Comparison of ENCODE assay signal across 27 cellular contexts in the genomic region with DNA sequence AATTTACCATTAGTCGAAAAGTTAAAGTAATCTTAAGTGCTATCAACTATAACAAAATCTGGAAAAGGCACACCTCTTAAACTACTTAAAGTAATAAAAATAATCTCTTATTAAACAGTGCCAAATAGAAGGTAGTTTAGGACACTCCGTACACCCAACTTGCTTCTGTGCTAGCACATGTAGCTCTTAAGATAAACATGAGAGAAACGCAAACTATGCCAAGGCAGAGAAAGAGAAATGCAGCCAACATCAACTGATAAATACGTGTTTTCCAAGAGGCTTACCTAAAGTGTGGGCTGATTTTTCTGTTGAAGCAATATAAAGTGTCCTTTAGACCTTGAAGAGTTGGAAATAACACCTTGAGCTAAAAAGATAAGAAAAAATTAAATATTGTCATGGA.
DNase-seq lines count a peak whose midpoint lies in the region; ATAC-seq, FAIRE-seq and TF ChIP-seq lines count a peak whose summit lies in the region.
"Had no signal": no experiment of that assay in that cellular context is flagged by ENCODE, and none has a peak within 500 bp of the region (broad histone marks: within the 10 kb centered on the region; RNA-seq: fewer than 3 reads in every experiment).

No MANE protein-coding gene starts in this region.

- peak; percentile 98 for ATAC-seq in body of pancreas
- ATAC-seq: CD8-positive, alpha-beta T cell; GM12878; GM23338 had no signal

- peak overlapping the region; percentile 59 for H3K27ac Mint-ChIP-seq in MCF 10A (ENCODE audit: low read depth, unreplicated experiment)
- H3K27ac Mint-ChIP-seq: B cell; CD8-positive, alpha-beta T cell; GM23338; HFFc6 had no signal

- H3K79me2 ChIP-seq in mammary epithelial cell (ENCODE audit: insufficient read depth, low read length), result no peaks in the 10 kb centered on the region

- H3K36me3 ChIP-seq in mammary epithelial cell (ENCODE audit: insufficient read depth, low read length) (no peaks in the 10 kb centered on the region), body of pancreas (replicated peaks in 1 of 2; ENCODE audit: insufficient read depth in 1 of 2, low read depth in 2 of 2) (no peaks in the 10 kb centered on the region)
- H3K36me3 ChIP-seq: HAP-1, SJSA1 had no signal

- H3K4me1 ChIP-seq in mammary epithelial cell (ENCODE audit: insufficient read depth, low read length), result peaks cover 16% of the 10 kb centered on the region
- H3K4me1 ChIP-seq in body of pancreas, result peaks cover 39% of the 10 kb centered on the region
- H3K4me1 ChIP-seq: Caco-2, HAP-1 had no signal

- no peak overlapping the region for H3K9ac ChIP-seq in mammary epithelial cell (ENCODE audit: insufficient read depth, low read length)

- no peaks in the 10 kb centered on the region for H3K27me3 ChIP-seq in mammary epithelial cell (ENCODE audit: insufficient read depth, low read length)
- H3K27me3 ChIP-seq in body of pancreas, result no peaks in the 10 kb centered on the region
- peaks cover 0 to 19% (median 0%) of the 10 kb centered on the region in 45 donors for H3K27me3 ChIP-seq in dorsolateral prefrontal cortex
- H3K27me3 ChIP-seq: SJSA1 had no signal

- POLR2A ChIA-PET in MCF 10A (lab: Yijun Ruan, JAX), result interaction anchor here (0.9 kb wide), 1 partner anchor 12 kb away, joined by 3 read pairs; no protein-coding TSS in a partner anchor

- no peaks in the 10 kb centered on the region for H4K20me1 ChIP-seq in mammary epithelial cell (ENCODE audit: insufficient read depth, low read length)

- FAIRE-seq in urothelium cell line (lab: Jason Lieb, UNC), result no peak
- FAIRE-seq: GM12878 had no signal

- no peak overlapping the region for H3K4me3 Mint-ChIP-seq in MCF 10A (ENCODE audit: unreplicated experiment)
- H3K4me3 Mint-ChIP-seq: B cell; CD8-positive, alpha-beta T cell; GM23338; HFFc6 had no signal

- 42% methylated on average over 4 of the region's 4 CpGs for WGBS in mammary epithelial cell (ENCODE audit: low coverage, missing lambda C conversion rate)
- 14 to 15% methylated on average over 4 of the region's 4 CpGs for WGBS in body of pancreas, 2 donors

- CTCF ChIA-PET in MCF 10A (lab: Yijun Ruan, JAX) (interaction anchor here (0.6 kb wide), 1 partner anchor 33 kb away, joined by 4 read pairs; no protein-coding TSS in a partner anchor), mammary epithelial cell (lab: Charles Lee; ENCODE audit: low non-redundant PET) (no interaction called here)

- intact Hi-C loops in MCF 10A (cut with micrococcal nuclease) (no loop called here), mammary epithelial cell (cut with micrococcal nuclease) (no loop called here), body of pancreas (cut with DNase I) (no loop called here), dorsolateral prefrontal cortex (cut with DNase I) (no loop called here)

- no peak overlapping the region for H3K4me2 ChIP-seq in mammary epithelial cell (ENCODE audit: insufficient read depth, low read depth, low read length)
- H3K4me2 ChIP-seq: GM23338, PC-9 had no signal

- H3K27me3 Mint-ChIP-seq in MCF 10A (ENCODE audit: insufficient read depth, unreplicated experiment), result no peaks in the 10 kb centered on the region
- H3K27me3 Mint-ChIP-seq: B cell had no signal

- no peaks in the 10 kb centered on the region for H3K36me3 Mint-ChIP-seq in MCF 10A (ENCODE audit: insufficient read depth, unreplicated experiment)
- H3K36me3 Mint-ChIP-seq: CD8-positive, alpha-beta T cell had no signal

- BruUV-seq in MCF 10A (replicated peaks; lab: Mats Ljungman, UMichigan) (no TSS peak), mammary epithelial cell (replicated peaks; lab: Mats Ljungman, UMichigan) (no TSS peak)

- in situ Hi-C loops in mammary epithelial cell (cut with MboI; ENCODE audit: low sequenced_read_pairs in 2 of 2), result no loop called here

- H3K27ac ChIP-seq in mammary epithelial cell (ENCODE audit: insufficient read depth, low read depth, low read length) (no peak overlapping the region), body of pancreas (peak overlapping the region in 3 of 4 donors; percentile 49 to 76 (median 50)), dorsolateral prefrontal cortex (no peak overlapping the region)
- H3K27ac ChIP-seq: 22Rv1, C4-2B, PC-9, SJSA1 had no signal

- H3K9me3 ChIP-seq in mammary epithelial cell (replicated peaks; ENCODE audit: insufficient read depth, low read length) (no peaks in the 10 kb centered on the region), body of pancreas (no peaks in the 10 kb centered on the region)
- H3K9me3 ChIP-seq: Caco-2, HAP-1 had no signal

- no peak overlapping the region for H2AFZ ChIP-seq in mammary epithelial cell (ENCODE audit: low read depth, low read length)
- H2AFZ ChIP-seq: GM23338, PC-9 had no signal

- DNase-seq in MCF 10A (ENCODE audit: unreplicated experiment), result peak; percentile 18
- DNase-seq in mammary epithelial cell, result no peak
- DNase-seq in body of pancreas, result peak; percentile 29 to 80 (median 42)
- DNase-seq in iris pigment epithelial cell (ENCODE audit: low read depth), result peak; percentile 66
- no peak for DNase-seq in urothelium cell line (ENCODE audit: low spot score)
- no peak for DNase-seq in dorsolateral prefrontal cortex
- DNase-seq in UCSD-AML1 (lab: John Stamatoyannopoulos, UW; ENCODE audit: unreplicated experiment), result no peak
- no peak for DNase-seq in NCI-H1436 (lab: John Stamatoyannopoulos, UW)
- DNase-seq: Caco-2; CD8-positive, alpha-beta T cell; GDM1; HFFc6; MV-4-11; NCI-H1105 treated with DMSO at 0.1 percent for 48 hours; NCI-H2029; NCI-H446 treated with DMSO at 0.1 percent for 48 hours; NCI-H526 treated with DMSO at 0.1 percent for 48 hours; PC-9; Right ventricle myocardium superior; RPMI8226 had no signal

- dilution Hi-C loops in mammary epithelial cell (cut with HindIII; ENCODE audit: low sequenced_read_pairs), result no loop called here

- peaks cover 28% of the 10 kb centered on the region for H3K4me1 Mint-ChIP-seq in MCF 10A (ENCODE audit: insufficient read depth, unreplicated experiment)
- H3K4me1 Mint-ChIP-seq: B cell, GM23338 had no signal

- no peak overlapping the region for H3K4me3 ChIP-seq in mammary epithelial cell (replicated peaks in 1 of 3; ENCODE audit: insufficient read depth in 1 of 3, low read depth in 2 of 3, low read length in 3 of 3)
- H3K4me3 ChIP-seq in body of pancreas, result no peak overlapping the region
- H3K4me3 ChIP-seq in dorsolateral prefrontal cortex, result no peak overlapping the region
- H3K4me3 ChIP-seq: GM12878, GM23338, HAP-1, PC-9, SJSA1 had no signal

- TF ChIP-seq POLR2A in body of pancreas (IDR thresholded peaks at IDR 0.05), result no peak

- no peaks in the 10 kb centered on the region for H3K9me3 Mint-ChIP-seq in MCF 10A (ENCODE audit: unreplicated experiment)
- H3K9me3 Mint-ChIP-seq: CD8-positive, alpha-beta T cell; HFFc6 had no signal

- TF ChIP-seq CTCF in MCF 10A (IDR thresholded peaks at IDR 0.05; ENCODE audit: unreplicated experiment), result no peak
- TF ChIP-seq CTCF in mammary epithelial cell (conservative IDR thresholded peaks at IDR 0.05 in 1 of 2, IDR thresholded peaks at IDR 0.05 in 1 of 2; ENCODE audit: extremely low read depth in 1 of 2, insufficient read depth in 1 of 2, low read depth in 1 of 2, low read length in 2 of 2), result no peak
- no peak for TF ChIP-seq CTCF in body of pancreas (IDR thresholded peaks at IDR 0.05)
- TF ChIP-seq CTCF in dorsolateral prefrontal cortex (IDR thresholded peaks at IDR 0.05 in 54 of 56, conservative IDR thresholded peaks at IDR 0.05 in 2 of 56; ENCODE audit: low read depth in 1 of 56, partially characterized antibody in 56 of 56), result no peak

Comparison
In these comparisons a context has a peak if more than half of its experiments do, and no peak if none do; other contexts are left out.
1. DNase-seq: peak in MCF 10A (single experiment), body of pancreas (4 of 4) and iris pigment epithelial cell (single experiment); none in mammary epithelial cell (single experiment), urothelium cell line (single experiment), dorsolateral prefrontal cortex (0 of 10), UCSD-AML1 (single experiment) and NCI-H1436 (single experiment).
2. H3K27ac ChIP-seq: peak in body of pancreas (3 of 4); none in mammary epithelial cell (single experiment) and dorsolateral prefrontal cortex (0 of 59).